Comparison of ENCODE assay signal across 7 cellular contexts in the genomic region with DNA sequence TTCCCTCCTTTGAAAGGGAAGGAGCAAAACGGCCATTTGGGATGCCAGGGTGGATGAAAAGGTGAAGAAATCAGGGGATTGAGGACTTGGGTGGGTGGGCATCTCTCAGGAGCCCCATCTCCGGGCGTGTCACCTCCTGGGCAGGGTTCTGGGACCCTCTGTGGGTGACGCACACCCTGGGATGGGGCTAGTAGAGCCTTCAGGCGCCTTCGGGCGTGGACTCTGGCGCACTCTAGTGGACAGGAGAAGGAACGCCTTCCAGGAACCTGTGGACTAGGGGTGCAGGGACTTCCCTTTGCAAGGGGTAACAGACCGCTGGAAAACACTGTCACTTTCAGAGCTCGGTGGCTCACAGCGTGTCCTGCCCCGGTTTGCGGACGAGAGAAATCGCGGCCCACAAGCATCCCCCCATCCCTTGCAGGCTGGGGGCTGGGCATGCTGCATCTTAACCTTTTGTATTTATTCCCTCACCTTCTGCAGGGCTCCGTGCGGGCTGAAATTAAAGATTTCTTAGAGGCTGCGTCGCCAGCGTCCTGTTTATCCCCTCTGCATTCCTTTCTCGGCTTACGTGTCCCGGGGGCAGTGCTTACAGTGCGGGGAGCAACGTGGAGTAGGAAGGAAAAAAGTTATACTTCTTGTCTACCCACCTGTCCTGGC. TPM values are rescaled to one million over a fixed set of nuclear protein-coding genes. Genes with fewer than 3 reads are reported as not detected.
DNase-seq lines count a peak whose midpoint lies in the region; ATAC-seq and TF ChIP-seq lines count a peak whose summit lies in the region.

No MANE protein-coding gene starts in this region.

- no peaks in the 10 kb centered on the region for H4K20me1 ChIP-seq in SU-DHL-6 (ENCODE audit: low read depth, low read length)

- H3K4me2 ChIP-seq in SU-DHL-6 (ENCODE audit: low read depth, low read length, poor library complexity, severe bottlenecking): no peak overlapping the region

- DNase-seq in NCI-H1048 (lab: John Stamatoyannopoulos, UW) (peak; percentile 14), adipocyte (ENCODE audit: low read depth) (peak; percentile 87), right atrium auricular region (ENCODE audit: low spot score) (no peak), sciatic nerve (ENCODE audit: low spot score) (peak; percentile 84)

- H3K36me3 ChIP-seq in SU-DHL-6 (ENCODE audit: low read length) (no peaks in the 10 kb centered on the region), adipocyte (ENCODE audit: control insufficient read depth, insufficient read depth, low read length, severe bottlenecking) (no peaks in the 10 kb centered on the region), right atrium auricular region (no peaks in the 10 kb centered on the region)

- intact Hi-C loops in sciatic nerve (cut with DNase I): loop anchor here (5.0 kb wide), 1 partner anchor 206 kb away; no protein-coding TSS in a partner anchor

- no peak overlapping the region for H2AFZ ChIP-seq in SU-DHL-6 (ENCODE audit: low read depth, low read length, severe bottlenecking)

- no peak overlapping the region for H3K9ac ChIP-seq in SU-DHL-6 (ENCODE audit: low read length)
- no peak overlapping the region for H3K9ac ChIP-seq in adipocyte (ENCODE audit: low read length)

- H3F3A ChIP-seq in SU-DHL-6 (ENCODE audit: insufficient read depth): no peaks in the 10 kb centered on the region

- H3K27me3 ChIP-seq in SU-DHL-6 (ENCODE audit: low read length) (no peaks in the 10 kb centered on the region), adipocyte (replicated peaks; ENCODE audit: control insufficient read depth, insufficient read depth, low read length) (no peaks in the 10 kb centered on the region), right atrium auricular region (no peaks in the 10 kb centered on the region)

- no peaks in the 10 kb centered on the region for H3K9me3 ChIP-seq in SU-DHL-6 (ENCODE audit: insufficient read depth, low read length)
- H3K9me3 ChIP-seq in adipocyte (ENCODE audit: control insufficient read depth, low read length): no peaks in the 10 kb centered on the region
- H3K9me3 ChIP-seq in right atrium auricular region: no peaks in the 10 kb centered on the region

- H3K9me2 ChIP-seq in SU-DHL-6 (replicated peaks; ENCODE audit: insufficient read depth, low read length): no peaks in the 10 kb centered on the region

- H3K27ac ChIP-seq in SU-DHL-6 (ENCODE audit: low read depth, low read length) (no peak overlapping the region), right atrium auricular region (no peak overlapping the region)

- TF ChIP-seq CTCF in GM12874 (IDR thresholded peaks at IDR 0.05; ENCODE audit: insufficient read depth, low read depth, low read length): peak; percentile 97
- TF ChIP-seq CTCF in SU-DHL-6 (IDR thresholded peaks at IDR 0.05; ENCODE audit: insufficient read depth, low read length, poor library complexity, severe bottlenecking): peak; percentile 86
- TF ChIP-seq CTCF in right atrium auricular region (IDR thresholded peaks at IDR 0.05): peak; percentile 93 to 98

- ATAC-seq in sciatic nerve (peak; percentile 91), GM18502 (IDR thresholded peaks at IDR 0.05; ENCODE audit: poor library complexity, unreplicated experiment) (no peak)

- peaks cover 12% of the 10 kb centered on the region for H3K4me1 ChIP-seq in adipocyte (ENCODE audit: control insufficient read depth, insufficient read depth, low read length)
- no peaks in the 10 kb centered on the region for H3K4me1 ChIP-seq in right atrium auricular region

- H3K4me3 ChIP-seq in SU-DHL-6 (ENCODE audit: insufficient read depth, low read length, poor library complexity, severe bottlenecking): no peak overlapping the region
- no peak overlapping the region for H3K4me3 ChIP-seq in adipocyte (ENCODE audit: low read length)
- H3K4me3 ChIP-seq in right atrium auricular region: no peak overlapping the region

- H3K79me2 ChIP-seq in SU-DHL-6 (ENCODE audit: insufficient read depth, low read length): no peaks in the 10 kb centered on the region

RNA-seq across cellular contexts. Expression of a gene that starts 15.2 kb away (rescaled TPM):
- total RNA-seq in right atrium auricular region: under 1 TPM; 0.48 to 0.94 TPM
- 3.1 TPM for total RNA-seq in sciatic nerve

RNA-seq across cellular contexts. Expression of a gene that starts 22.4 kb away (rescaled TPM):
- 10 to 100 TPM; 23.3 to 24.9 TPM for total RNA-seq in right atrium auricular region
- 25.4 TPM for total RNA-seq in sciatic nerve

RNA-seq across cellular contexts. Expression of a gene that starts 27.5 kb away (rescaled TPM):
- 1 to 10 TPM in 1 of 2 donors, under 1 TPM in 1; 0.74 to 3.0 TPM for total RNA-seq in right atrium auricular region
- total RNA-seq in sciatic nerve: 9.5 TPM
